ENCODE assay signal across 1 cellular context in the genomic region with DNA sequence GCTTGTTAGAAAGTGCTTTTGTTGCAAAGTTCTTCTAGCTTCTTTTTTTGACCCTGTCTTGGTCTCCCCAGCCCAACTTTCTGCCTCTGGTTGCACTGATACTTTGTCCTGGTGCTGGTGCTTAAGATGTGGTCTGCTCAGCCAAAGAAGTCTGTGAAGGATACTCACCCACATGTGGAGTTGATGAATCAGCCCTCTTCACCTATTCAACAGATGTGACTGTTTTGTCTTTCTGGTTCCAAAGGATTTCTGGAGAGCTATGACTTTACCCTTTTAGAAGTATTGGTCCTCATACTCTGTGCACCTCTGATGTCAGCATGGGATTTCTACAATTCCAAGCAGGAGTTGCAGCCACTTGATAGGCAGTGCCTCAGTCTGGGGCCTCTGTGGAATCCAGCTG.
TF ChIP-seq lines count a peak whose summit lies in the region.

No MANE protein-coding gene starts in this region.

TF ChIP-seq in HepG2, 621 proteins besides CTCF, POLR2A, EP300 and RAD21:
- TF ChIP-seq, protein P1, sequence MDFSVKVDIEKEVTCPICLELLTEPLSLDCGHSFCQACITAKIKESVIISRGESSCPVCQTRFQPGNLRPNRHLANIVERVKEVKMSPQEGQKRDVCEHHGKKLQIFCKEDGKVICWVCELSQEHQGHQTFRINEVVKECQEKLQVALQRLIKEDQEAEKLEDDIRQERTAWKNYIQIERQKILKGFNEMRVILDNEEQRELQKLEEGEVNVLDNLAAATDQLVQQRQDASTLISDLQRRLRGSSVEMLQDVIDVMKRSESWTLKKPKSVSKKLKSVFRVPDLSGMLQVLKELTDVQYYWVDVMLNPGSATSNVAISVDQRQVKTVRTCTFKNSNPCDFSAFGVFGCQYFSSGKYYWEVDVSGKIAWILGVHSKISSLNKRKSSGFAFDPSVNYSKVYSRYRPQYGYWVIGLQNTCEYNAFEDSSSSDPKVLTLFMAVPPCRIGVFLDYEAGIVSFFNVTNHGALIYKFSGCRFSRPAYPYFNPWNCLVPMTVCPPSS (IDR thresholded peaks at IDR 0.05), result no peak
- no peak for TF ChIP-seq SIX1 (CRISPR knock-in tag; IDR thresholded peaks at IDR 0.05; ENCODE audit: borderline replicate concordance)
